Comparison of ENCODE assay signal across 23 cellular contexts in genomic region chr7:52779004-52779403, GRCh38.
"Had no signal": no experiment of that assay in that cellular context is flagged by ENCODE, and none has a peak within 500 bp of the region (broad histone marks: within the 10 kb centered on the region; RNA-seq: fewer than 3 reads in every experiment).

No MANE protein-coding gene starts in this region.

- H3K4me3 ChIP-seq: esophagus squamous epithelium, gastrocnemius medialis, heart right ventricle, left lung, lower lobe of right lung had no signal

- FAIRE-seq: colon, endometrium, islet of Langerhans, keratinocyte had no signal

- H3K27me3 ChIP-seq: esophagus squamous epithelium, gastrocnemius medialis, heart right ventricle, left lung had no signal

- H3K36me3 ChIP-seq: esophagus squamous epithelium, gastrocnemius medialis, heart right ventricle, left lung, lower lobe of right lung had no signal

- ATAC-seq: effector memory CD8-positive, alpha-beta T cell; esophagus mucosa; gastrocnemius medialis; heart right ventricle; left lung; left ventricle myocardium superior; lower lobe of right lung had no signal

- H3K4me1 ChIP-seq: esophagus squamous epithelium, gastrocnemius medialis, heart right ventricle, left lung, lower lobe of right lung had no signal

- H3K9me3 ChIP-seq: gastrocnemius medialis, lower lobe of right lung had no signal

- DNase-seq: cortex of kidney; effector CD8-positive, alpha-beta T cell; effector memory CD8-positive, alpha-beta T cell; endodermal cell; erythroblast; esophagus squamous epithelium; foreskin fibroblast; foreskin melanocyte; gastrocnemius medialis; glutamatergic neuron; head of caudate nucleus; heart right ventricle; hippocampal formation; left lung; left ventricle myocardium superior; lower lobe of right lung; mesenchymal stem cell had no signal

- H3K27ac ChIP-seq: epithelial cell of prostate, esophagus squamous epithelium, gastrocnemius medialis, heart right ventricle, left lung, lower lobe of right lung had no signal
